8 cellular contexts compared by ENCODE assay signal in genomic region chr17:10156579-10157488, GRCh38. TPM values are rescaled to one million over a fixed set of nuclear protein-coding genes. Genes with fewer than 3 reads are reported as not detected.
DNase-seq lines count a peak whose midpoint lies in the region; ATAC-seq and TF ChIP-seq lines count a peak whose summit lies in the region.

No MANE protein-coding gene starts in this region.

- DNase-seq in CD14-positive monocyte (ENCODE audit: low spot score) (peak; percentile 95), germinal center (ENCODE audit: low spot score) (peak; percentile 40), NCI-H748 treated with DMSO at 0.1 percent for 48 hours (lab: John Stamatoyannopoulos, UW) (no peak), NCI-H2081 treated with DMSO at 0.1 percent for 48 hours (lab: John Stamatoyannopoulos, UW) (no peak), NCI-H2227 treated with DMSO at 0.1 percent for 48 hours (lab: John Stamatoyannopoulos, UW) (no peak)
- DNase-seq in stimulated activated effector memory CD8-positive, alpha-beta T cell treated with anti-CD3 and anti-CD28 coated beads, Interleukin-12 subunit alpha, Interleukin-12 subunit beta, amount 100 ng/mL, for 72 hours (ENCODE audit: low spot score in 2 of 2): peak; percentile 12 to 56

- intact Hi-C loops in CD14-positive monocyte (cut with micrococcal nuclease): loop anchor here in 1 of 2 donors (1.0 to 5.0 kb wide), 2 partner anchors 8 to 95 kb away; no protein-coding TSS in a partner anchor

- TF ChIP-seq CTCF in CD14-positive monocyte (IDR thresholded peaks at IDR 0.05): no peak

- peaks cover 24% of the 10 kb centered on the region in 2 donors for H3K36me3 Mint-ChIP-seq in CD14-positive monocyte
- no peaks in the 10 kb centered on the region for H3K36me3 Mint-ChIP-seq in stimulated activated effector memory CD8-positive, alpha-beta T cell treated with anti-CD3 and anti-CD28 coated beads, Interleukin-12 subunit alpha, Interleukin-12 subunit beta, amount 100 ng/mL, for 72 hours

- peaks cover 0 to 4% (median 0%) of the 10 kb centered on the region in 7 donors for H3K9me3 Mint-ChIP-seq in CD14-positive monocyte
- H3K9me3 Mint-ChIP-seq in stimulated activated effector memory CD8-positive, alpha-beta T cell treated with anti-CD3 and anti-CD28 coated beads, Interleukin-12 subunit alpha, Interleukin-12 subunit beta, amount 100 ng/mL, for 72 hours: no peaks in the 10 kb centered on the region

- ATAC-seq in GM19468 (IDR thresholded peaks at IDR 0.05; ENCODE audit: extremely low read depth, unreplicated experiment) (peak; percentile 72), HG03565 (IDR thresholded peaks at IDR 0.05; ENCODE audit: unreplicated experiment) (peak; percentile 63)
- ATAC-seq in stimulated activated effector memory CD8-positive, alpha-beta T cell treated with anti-CD3 and anti-CD28 coated beads, Interleukin-12 subunit alpha, Interleukin-12 subunit beta, amount 100 ng/mL, for 72 hours: peak; percentile 86

- peak overlapping the region; percentile 97 to 99 (median 98) for H3K27ac Mint-ChIP-seq in CD14-positive monocyte
- peak overlapping the region; percentile 63 for H3K27ac Mint-ChIP-seq in stimulated activated effector memory CD8-positive, alpha-beta T cell treated with anti-CD3 and anti-CD28 coated beads, Interleukin-12 subunit alpha, Interleukin-12 subunit beta, amount 100 ng/mL, for 72 hours

- H3K27me3 Mint-ChIP-seq in CD14-positive monocyte (ENCODE audit: low read depth in 3 of 3): peaks cover 0 to 3% (median 1%) of the 10 kb centered on the region in 3 donors

- peak overlapping the region; percentile 51 to 76 for H3K4me3 Mint-ChIP-seq in CD14-positive monocyte
- H3K4me3 Mint-ChIP-seq in stimulated activated effector memory CD8-positive, alpha-beta T cell treated with anti-CD3 and anti-CD28 coated beads, Interleukin-12 subunit alpha, Interleukin-12 subunit beta, amount 100 ng/mL, for 72 hours: peak overlapping the region; percentile 52

- peaks cover 57% of the 10 kb centered on the region for H3K4me1 Mint-ChIP-seq in CD14-positive monocyte
- peaks cover 30% of the 10 kb centered on the region for H3K4me1 Mint-ChIP-seq in stimulated activated effector memory CD8-positive, alpha-beta T cell treated with anti-CD3 and anti-CD28 coated beads, Interleukin-12 subunit alpha, Interleukin-12 subunit beta, amount 100 ng/mL, for 72 hours

RNA-seq across cellular contexts. Expression of gene GAS7, which starts 41.6 kb away (rescaled TPM):
- polyA plus RNA-seq in CD14-positive monocyte: 10 to 100 TPM; 53.1 to 66.6 TPM

Comparison
In these comparisons a context has a peak if more than half of its experiments do, and no peak if none do; other contexts are left out.
1. DNase-seq: peak in CD14-positive monocyte (single experiment), germinal center (single experiment) and stimulated activated effector memory CD8-positive, alpha-beta T cell treated with anti-CD3 and anti-CD28 coated beads, Interleukin-12 subunit alpha, Interleukin-12 subunit beta, amount 100 ng/mL, for 72 hours (2 of 2); none in NCI-H748 treated with DMSO at 0.1 percent for 48 hours (single experiment), NCI-H2081 treated with DMSO at 0.1 percent for 48 hours (single experiment) and NCI-H2227 treated with DMSO at 0.1 percent for 48 hours (single experiment).
2. Peak in every context shown above with its lines, with median percentiles within 50 percentile points of each other: ATAC-seq.